8 cellular contexts compared by ENCODE assay signal in the genomic region with DNA sequence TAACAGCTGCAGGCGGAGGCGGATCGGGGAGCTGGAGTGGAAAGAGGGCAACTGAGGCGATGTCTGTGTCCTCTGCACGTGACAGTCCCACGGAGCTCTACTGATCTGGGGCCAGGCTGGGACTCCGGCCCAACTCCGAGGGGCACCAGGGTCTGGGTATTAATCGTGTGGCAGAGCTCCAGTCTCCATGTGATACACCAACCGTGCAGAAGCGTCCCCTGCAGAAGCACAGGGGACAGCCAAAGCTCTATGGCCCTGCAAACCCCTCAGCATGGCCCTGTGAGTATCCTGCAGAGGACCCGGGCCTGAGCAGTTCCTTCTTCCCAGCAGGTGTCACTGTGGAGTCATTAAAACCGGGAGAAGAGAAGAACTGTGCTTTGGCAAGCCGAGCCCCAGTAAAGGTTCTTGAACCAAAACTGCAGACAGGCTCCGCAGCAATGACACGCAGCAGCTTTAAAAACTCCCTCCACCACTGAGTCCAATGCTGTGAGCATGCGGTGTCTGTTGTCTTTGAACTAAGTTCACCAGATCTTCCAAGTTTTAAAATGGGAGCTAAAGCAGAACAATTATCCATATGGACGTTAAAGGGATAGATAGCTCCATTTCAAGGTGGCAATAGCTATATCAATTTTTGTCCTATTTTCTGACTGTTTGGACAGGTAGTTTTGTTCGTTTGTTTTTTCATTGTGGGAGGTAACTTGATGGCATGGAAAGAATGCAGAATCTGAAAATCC.
A peak's percentile ranks its signal among the peaks of the same experiment; 100 is the strongest.
DNase-seq lines count a peak whose midpoint lies in the region; ATAC-seq and TF ChIP-seq lines count a peak whose summit lies in the region.

No MANE protein-coding gene starts in this region.

- no peaks in the 10 kb centered on the region for H4K20me1 ChIP-seq in hepatocyte (ENCODE audit: insufficient read depth, poor library complexity, severe bottlenecking)

- DNase-seq in AML-193 (lab: John Stamatoyannopoulos, UW) (peak; percentile 43 to 57), GM13977 (ENCODE audit: low spot score) (peak; percentile 48), NCI-H460 (ENCODE audit: extremely low read depth, low read depth) (peak; percentile 52), amniotic epithelial cell (ENCODE audit: low read depth) (peak; percentile 28), hepatocyte (ENCODE audit: low spot score) (peak; percentile 79)
- DNase-seq in stimulated activated naive CD4-positive, alpha-beta T cell treated with Interleukin-2 at 50 U/mL for 16 hours (lab: John Stamatoyannopoulos, UW) = no peak

- no peaks in the 10 kb centered on the region for H3K9me3 ChIP-seq in hepatocyte (ENCODE audit: low read depth)
- no peaks in the 10 kb centered on the region for H3K9me3 ChIP-seq in skeletal muscle satellite cell (replicated peaks; ENCODE audit: low read length)

- H3K36me3 ChIP-seq in hepatocyte (replicated peaks; ENCODE audit: insufficient read depth, low read depth) (no peaks in the 10 kb centered on the region), skeletal muscle satellite cell (ENCODE audit: insufficient read depth, low read length) (no peaks in the 10 kb centered on the region)

- H3K4me3 ChIP-seq in hepatocyte = no peak overlapping the region
- no peak overlapping the region for H3K4me3 ChIP-seq in skeletal muscle satellite cell (ENCODE audit: low read length)

- peak; percentile 64 for ATAC-seq in HG03025 (IDR thresholded peaks at IDR 0.05; ENCODE audit: low FRiP score, unreplicated experiment)

- no peaks in the 10 kb centered on the region for H3K4me1 ChIP-seq in hepatocyte (ENCODE audit: insufficient read depth)
- no peaks in the 10 kb centered on the region for H3K4me1 ChIP-seq in skeletal muscle satellite cell (ENCODE audit: control insufficient read depth, insufficient read depth, low read length)

- no peaks in the 10 kb centered on the region for H3K79me2 ChIP-seq in hepatocyte

- H2AFZ ChIP-seq in hepatocyte = peak overlapping the region; percentile 60

- no peak overlapping the region for H3K9ac ChIP-seq in skeletal muscle satellite cell (ENCODE audit: low read depth, low read length)

- WGBS in hepatocyte (ENCODE audit: low lambda C conversion rate, missing lambda C conversion rate) = 55% methylated on average over 19 of the region's 19 CpGs

- H3K4me2 ChIP-seq in hepatocyte = peak overlapping the region; percentile 56
- H3K4me2 ChIP-seq in skeletal muscle satellite cell (ENCODE audit: low read length) = peak overlapping the region; percentile 16

- H3K27me3 ChIP-seq in hepatocyte = no peaks in the 10 kb centered on the region
- H3K27me3 ChIP-seq in skeletal muscle satellite cell (ENCODE audit: control insufficient read depth, insufficient read depth, low read length) = peaks cover 9% of the 10 kb centered on the region

- H3K9me2 ChIP-seq in hepatocyte (replicated peaks; ENCODE audit: insufficient read depth) = no peaks in the 10 kb centered on the region

- H3K27ac ChIP-seq in hepatocyte = no peak overlapping the region

- in situ Hi-C loops in GM13977 (cut with MboI; ENCODE audit: low pct_unique_long_range_greater_than_20kb, low sequenced_read_pairs, unreplicated experiment) = no loop called here

- peak; percentile 70 for TF ChIP-seq CTCF in GM13977 (IDR thresholded peaks at IDR 0.05; ENCODE audit: extremely low read depth, insufficient read depth, missing control alignments)
- TF ChIP-seq CTCF in hepatocyte (IDR thresholded peaks at IDR 0.05; ENCODE audit: poor library complexity) = peak; percentile 60
